ENCODE assay signal across 13 cellular contexts in genomic region chr3:10707089-10707983, GRCh38.
DNase-seq lines count a peak whose midpoint lies in the region; ATAC-seq and TF ChIP-seq lines count a peak whose summit lies in the region.
"Had no signal": no experiment of that assay in that cellular context is flagged by ENCODE, and none has a peak within 500 bp of the region (broad histone marks: within the 10 kb centered on the region; RNA-seq: fewer than 3 reads in every experiment).

No MANE protein-coding gene starts in this region.

- H4K20me1 ChIP-seq in SK-N-SH (ENCODE audit: insufficient read depth), result no peaks in the 10 kb centered on the region

- TF ChIP-seq RAD21 in SK-N-SH (IDR thresholded peaks at IDR 0.05; ENCODE audit: low read length), result no peak

- peaks cover 3% of the 10 kb centered on the region for H3K4me1 Mint-ChIP-seq in activated CD8-positive, alpha-beta T cell treated with anti-CD3 and anti-CD28 coated beads for 36 hours (ENCODE audit: low read depth)
- peaks cover 9 to 12% of the 10 kb centered on the region in 2 donors for H3K4me1 Mint-ChIP-seq in stimulated activated naive B cell treated with anti-CD40 and anti-IgM and Interleukin-4, amounts not matched to agents 10 μg/mL and 1 μg/mL and 100 μg/mL, for 72 hours

- H3K27ac ChIP-seq in SK-N-SH (ENCODE audit: low read depth in 2 of 2, low read length in 1 of 2) (no peak overlapping the region), iPS-18a (ENCODE audit: low read length) (no peak overlapping the region)
- H3K27ac ChIP-seq in effector memory CD4-positive, alpha-beta T cell (ENCODE audit: insufficient read depth, low read length, poor library complexity, severe bottlenecking), result no peak overlapping the region
- H3K27ac ChIP-seq: SJCRH30 had no signal

- H3K27me3 Mint-ChIP-seq in activated CD8-positive, alpha-beta T cell treated with anti-CD3 and anti-CD28 coated beads for 36 hours, result peaks cover 71% of the 10 kb centered on the region
- H3K27me3 Mint-ChIP-seq in stimulated activated naive B cell treated with anti-CD40 and anti-IgM and Interleukin-4, amounts not matched to agents 10 μg/mL and 1 μg/mL and 100 μg/mL, for 72 hours, result peaks cover 73 to 79% of the 10 kb centered on the region in 2 donors

- H3K27me3 ChIP-seq in SK-N-SH (ENCODE audit: insufficient read depth), result peaks cover 18% of the 10 kb centered on the region; the same call in 1 of the 2 replicates
- H3K27me3 ChIP-seq in iPS-18a (ENCODE audit: control insufficient read depth, insufficient read depth, low read length), result peaks cover 53% of the 10 kb centered on the region
- H3K27me3 ChIP-seq in effector memory CD4-positive, alpha-beta T cell (replicated peaks; ENCODE audit: control insufficient read depth, insufficient read depth, low read length, poor library complexity, severe bottlenecking), result peaks cover 18% of the 10 kb centered on the region
- H3K27me3 ChIP-seq: SJCRH30 had no signal

- no peaks in the 10 kb centered on the region for H3K9me3 Mint-ChIP-seq in activated CD8-positive, alpha-beta T cell treated with anti-CD3 and anti-CD28 coated beads for 36 hours
- peaks cover 0 to 2% of the 10 kb centered on the region in 2 donors for H3K9me3 Mint-ChIP-seq in stimulated activated naive B cell treated with anti-CD40 and anti-IgM and Interleukin-4, amounts not matched to agents 10 μg/mL and 1 μg/mL and 100 μg/mL, for 72 hours
- H3K9me3 Mint-ChIP-seq: dendritic cell treated with granulocyte-macrophage colony-stimulating factor and Interleukin-4, amounts not matched to agents 40 ng/mL and 50 ng/mL, for 4 days had no signal

- H3K36me3 ChIP-seq in SK-N-SH (replicated peaks in 1 of 2; ENCODE audit: control insufficient read depth in 1 of 2, insufficient read depth in 2 of 2, low read length in 1 of 2) (no peaks in the 10 kb centered on the region), iPS-18a (ENCODE audit: control insufficient read depth, low read depth, low read length) (no peaks in the 10 kb centered on the region)
- no peaks in the 10 kb centered on the region for H3K36me3 ChIP-seq in effector memory CD4-positive, alpha-beta T cell (ENCODE audit: control insufficient read depth, insufficient read depth, low read length)
- H3K36me3 ChIP-seq: SJCRH30 had no signal

- TF ChIP-seq CTCF in SK-N-SH (IDR thresholded peaks at IDR 0.05), result 0 out of 2 replicates have a peak, but pooled peaks have one; percentile 8
- peak; percentile 21 for TF ChIP-seq CTCF in activated CD8-positive, alpha-beta T cell treated with anti-CD3 and anti-CD28 coated beads for 36 hours (IDR thresholded peaks at IDR 0.05)

- TF ChIP-seq EP300 in SK-N-SH (IDR thresholded peaks at IDR 0.05; ENCODE audit: borderline replicate concordance in 1 of 2, low read depth in 1 of 2, low read length in 1 of 2), result no peak

- intact Hi-C loops in activated CD8-positive, alpha-beta T cell treated with anti-CD3 and anti-CD28 coated beads for 36 hours (cut with micrococcal nuclease), result loop anchor here (10.0 kb wide), 1 partner anchor 363 kb away; no protein-coding TSS in a partner anchor

- H3K9me3 ChIP-seq in SK-N-SH (no peaks in the 10 kb centered on the region), iPS-18a (ENCODE audit: control insufficient read depth, low read depth, low read length) (no peaks in the 10 kb centered on the region)
- no peaks in the 10 kb centered on the region for H3K9me3 ChIP-seq in effector memory CD4-positive, alpha-beta T cell (ENCODE audit: control insufficient read depth, low read length)
- H3K9me3 ChIP-seq: SJCRH30 had no signal

- H2AFZ ChIP-seq in SK-N-SH (ENCODE audit: low read depth), result no peak overlapping the region

- peaks cover 0 to 8% of the 10 kb centered on the region in 2 experiments; a peak in 1 of 4 replicates for H3K4me1 ChIP-seq in SK-N-SH (ENCODE audit: control insufficient read depth in 1 of 2, insufficient read depth in 2 of 2, low read depth in 1 of 2, low read length in 1 of 2)
- peaks cover 8% of the 10 kb centered on the region for H3K4me1 ChIP-seq in iPS-18a (ENCODE audit: control insufficient read depth, low read depth, low read length)
- no peaks in the 10 kb centered on the region for H3K4me1 ChIP-seq in effector memory CD4-positive, alpha-beta T cell (ENCODE audit: control insufficient read depth, insufficient read depth, low read length, poor library complexity, severe bottlenecking)
- H3K4me1 ChIP-seq: SJCRH30 had no signal

- H3K9ac ChIP-seq in SK-N-SH, result no peak overlapping the region
- H3K9ac ChIP-seq in iPS-18a (ENCODE audit: low read length), result no peak overlapping the region

- CTCF ChIA-PET in SK-N-SH (lab: Yijun Ruan, JAX), result interaction anchor here (0.6 to 1.7 kb wide), 20 partner anchors 14 to 400 kb away, joined by 3 to 11 read pairs (median 4); partner anchors contain the start of gene ATP2B2
- CTCF ChIA-PET in activated CD8-positive, alpha-beta T cell treated with anti-CD3 and anti-CD28 coated beads for 36 hours (lab: Charles Lee), result interaction anchor here (0.8 to 2.1 kb wide), 4 partner anchors 19 to 289 kb away, joined by 3 to 9 read pairs (median 3); no protein-coding TSS in a partner anchor

- POLR2A ChIA-PET in SK-N-SH (lab: Yijun Ruan, JAX), result no interaction called here
- POLR2A ChIA-PET in activated CD8-positive, alpha-beta T cell treated with anti-CD3 and anti-CD28 coated beads for 36 hours (lab: Charles Lee), result no interaction called here

- H3F3A ChIP-seq in SK-N-SH (replicated peaks; ENCODE audit: insufficient read depth), result no peaks in the 10 kb centered on the region

- H3K79me2 ChIP-seq in SK-N-SH (ENCODE audit: insufficient read depth), result no peaks in the 10 kb centered on the region

- no peaks in the 10 kb centered on the region for H3K9me2 ChIP-seq in SK-N-SH

- H3K4me3 Mint-ChIP-seq in activated CD8-positive, alpha-beta T cell treated with anti-CD3 and anti-CD28 coated beads for 36 hours, result no peak overlapping the region
- peak overlapping the region; percentile 44 to 54 for H3K4me3 Mint-ChIP-seq in stimulated activated naive B cell treated with anti-CD40 and anti-IgM and Interleukin-4, amounts not matched to agents 10 μg/mL and 1 μg/mL and 100 μg/mL, for 72 hours
- H3K4me3 Mint-ChIP-seq: activated CD8-positive, alpha-beta memory T cell treated with anti-CD3 and anti-CD28 coated beads, Interleukin-2, amount 10 ng/mL, durations not matched to agents 7 days and 5 days; dendritic cell treated with granulocyte-macrophage colony-stimulating factor and Interleukin-4, amounts not matched to agents 40 ng/mL and 50 ng/mL, for 4 days; immature natural killer cell had no signal

- H3K36me3 Mint-ChIP-seq in activated CD8-positive, alpha-beta T cell treated with anti-CD3 and anti-CD28 coated beads for 36 hours (ENCODE audit: low read depth), result no peaks in the 10 kb centered on the region
- H3K36me3 Mint-ChIP-seq in stimulated activated naive B cell treated with anti-CD40 and anti-IgM and Interleukin-4, amounts not matched to agents 10 μg/mL and 1 μg/mL and 100 μg/mL, for 72 hours, result no peaks in the 10 kb centered on the region
- H3K36me3 Mint-ChIP-seq: activated CD8-positive, alpha-beta memory T cell treated with anti-CD3 and anti-CD28 coated beads, Interleukin-2, amount 10 ng/mL, durations not matched to agents 7 days and 5 days; immature natural killer cell had no signal

- H3K27ac Mint-ChIP-seq in activated CD8-positive, alpha-beta T cell treated with anti-CD3 and anti-CD28 coated beads for 36 hours, result no peak overlapping the region
- H3K27ac Mint-ChIP-seq in stimulated activated naive B cell treated with anti-CD40 and anti-IgM and Interleukin-4, amounts not matched to agents 10 μg/mL and 1 μg/mL and 100 μg/mL, for 72 hours, result no peak overlapping the region
- H3K27ac Mint-ChIP-seq: activated CD8-positive, alpha-beta memory T cell treated with anti-CD3 and anti-CD28 coated beads, Interleukin-2, amount 10 ng/mL, durations not matched to agents 7 days and 5 days; dendritic cell treated with granulocyte-macrophage colony-stimulating factor and Interleukin-4, amounts not matched to agents 40 ng/mL and 50 ng/mL, for 4 days; immature natural killer cell had no signal

- WGBS in SK-N-SH (ENCODE audit: low lambda C conversion rate), result 10% methylated on average over 21 of the region's 68 CpGs

- DNase-seq in SK-N-SH, result peak; percentile 81
- DNase-seq in activated CD8-positive, alpha-beta T cell treated with anti-CD3 and anti-CD28 coated beads for 36 hours, result no peak
- DNase-seq in stimulated activated naive B cell treated with anti-CD40 and anti-IgM and Interleukin-4, amounts not matched to agents 10 μg/mL and 1 μg/mL and 100 μg/mL, for 72 hours, result no peak
- DNase-seq in effector memory CD4-positive, alpha-beta T cell, result no peak
- DNase-seq in AML-193 (lab: John Stamatoyannopoulos, UW), result no peak
- DNase-seq: activated CD8-positive, alpha-beta memory T cell treated with anti-CD3 and anti-CD28 coated beads, Interleukin-2, amount 10 ng/mL, durations not matched to agents 7 days and 5 days; immature natural killer cell; NCI-H1930; SJCRH30 had no signal

- H3K4me2 ChIP-seq in SK-N-SH, result no peak overlapping the region

- ATAC-seq in SK-N-SH treated with all-trans-retinoic acid at 6 μM for 48 hours (no peak), HG02870 (IDR thresholded peaks at IDR 0.05; ENCODE audit: unreplicated experiment) (no peak)
- ATAC-seq in activated CD8-positive, alpha-beta T cell treated with anti-CD3 and anti-CD28 coated beads for 36 hours, result no peak
- peak in 1 of 2 donors; percentile 31 for ATAC-seq in stimulated activated naive B cell treated with anti-CD40 and anti-IgM and Interleukin-4, amounts not matched to agents 10 μg/mL and 1 μg/mL and 100 μg/mL, for 72 hours (replicated peaks)
- ATAC-seq: activated CD8-positive, alpha-beta memory T cell treated with anti-CD3 and anti-CD28 coated beads, Interleukin-2, amount 10 ng/mL, durations not matched to agents 7 days and 5 days had no signal

- H3K4me3 ChIP-seq in SK-N-SH (ENCODE audit: low read depth in 2 of 2, low read length in 1 of 2) (peak overlapping the region in 1 of 2 experiments; percentile 38; a peak in 2 of 4 replicates), iPS-18a (ENCODE audit: low read length) (peak overlapping the region; percentile 52)
- no peak overlapping the region for H3K4me3 ChIP-seq in effector memory CD4-positive, alpha-beta T cell (ENCODE audit: insufficient read depth, low read depth, low read length, poor library complexity, severe bottlenecking)
- H3K4me3 ChIP-seq: SJCRH30 had no signal

TF ChIP-seq in SK-N-SH, 30 proteins besides CTCF, POLR2A, EP300 and RAD21 (continues in another document):
- TF ChIP-seq TAF1 (IDR thresholded peaks at IDR 0.05; ENCODE audit: borderline replicate concordance, low read depth, low read length) (no peak), RCOR1 (IDR thresholded peaks at IDR 0.05; ENCODE audit: low read length) (no peak), NRF1 (IDR thresholded peaks at IDR 0.05; ENCODE audit: low read depth, low read length) (no peak), MEF2A (IDR thresholded peaks at IDR 0.05; ENCODE audit: borderline replicate concordance, low read depth) (no peak)

TF ChIP-seq in SK-N-SH treated with all-trans-retinoic acid at 6 μM for 48 hours, 23 proteins besides CTCF, POLR2A, EP300 and RAD21 (continues in another document):
- no peak for TF ChIP-seq ZNF8 (CRISPR knock-in tag; IDR thresholded peaks at IDR 0.05)
